23 cellular contexts compared by ENCODE assay signal in genomic region chr9:131769361-131769760, GRCh38. TPM values are rescaled to one million over a fixed set of nuclear protein-coding genes. Genes with fewer than 3 reads are reported as not detected.
A peak's percentile ranks its signal among the peaks of the same experiment; 100 is the strongest.
DNase-seq lines count a peak whose midpoint lies in the region; ATAC-seq and TF ChIP-seq lines count a peak whose summit lies in the region.
"Had no signal": no experiment of that assay in that cellular context is flagged by ENCODE, and none has a peak within 500 bp of the region (broad histone marks: within the 10 kb centered on the region; RNA-seq: fewer than 3 reads in every experiment).

No MANE protein-coding gene starts in this region.

- WGBS in trophoblast cell (ENCODE audit: extremely low coverage, insufficient coverage, insufficient read length) = no CpG with 5 or more reads among the region's 3 CpGs

- no peak overlapping the region for H3K4ac ChIP-seq in trophoblast cell (ENCODE audit: low read depth, low read length)

- no peak overlapping the region for H2AK5ac ChIP-seq in trophoblast cell (ENCODE audit: low read length)

- H3K9ac ChIP-seq in PC-3 (ENCODE audit: low read length) (no peak overlapping the region), trophoblast cell (ENCODE audit: low read length) (no peak overlapping the region)
- H3K9ac ChIP-seq: SK-N-SH had no signal

- H3K4me1 ChIP-seq in right atrium auricular region = no peaks in the 10 kb centered on the region
- H3K4me1 ChIP-seq in PC-3 (ENCODE audit: insufficient read depth, low read length) = no peaks in the 10 kb centered on the region
- H3K4me1 ChIP-seq in trophoblast cell (ENCODE audit: control insufficient read depth in 1 of 2, insufficient read depth in 2 of 2, low read length in 2 of 2) = peaks cover 0 to 2% of the 10 kb centered on the region in 2 experiments
- no peaks in the 10 kb centered on the region for H3K4me1 ChIP-seq in CD4-positive, alpha-beta memory T cell (ENCODE audit: insufficient read depth, low read length)

- peaks cover 8 to 17% of the 10 kb centered on the region in 2 donors for H3K27me3 Mint-ChIP-seq in CD4-positive, alpha-beta memory T cell

- POLR2A ChIA-PET in PC-3 (lab: Charles Lee; ENCODE audit: unreplicated experiment) = no interaction called here
- POLR2A ChIA-PET in CD4-positive, alpha-beta memory T cell (lab: Charles Lee; ENCODE audit: partially characterized antibody) = no interaction called here

- H3K4me3 ChIP-seq in right atrium auricular region = no peak overlapping the region
- H3K4me3 ChIP-seq in PC-3 (ENCODE audit: low read length) = no peak overlapping the region
- no peak overlapping the region for H3K4me3 ChIP-seq in epithelial cell of esophagus (ENCODE audit: low read length)
- no peak overlapping the region for H3K4me3 ChIP-seq in trophoblast cell (ENCODE audit: low read depth, low read length)
- no peak overlapping the region for H3K4me3 ChIP-seq in CD4-positive, alpha-beta memory T cell (ENCODE audit: low read length in 2 of 2)
- H3K4me3 ChIP-seq: GM23338 had no signal

- H3K18ac ChIP-seq in trophoblast cell (ENCODE audit: low read length) = no peak overlapping the region

- H3K9me3 ChIP-seq in right atrium auricular region (no peaks in the 10 kb centered on the region), PC-3 (ENCODE audit: low read length) (no peaks in the 10 kb centered on the region), trophoblast cell (ENCODE audit: insufficient read depth, low read depth, low read length) (no peaks in the 10 kb centered on the region)
- no peaks in the 10 kb centered on the region for H3K9me3 ChIP-seq in CD4-positive, alpha-beta memory T cell (ENCODE audit: control insufficient read depth in 1 of 2, low read length in 2 of 2)
- H3K9me3 ChIP-seq: SK-N-SH had no signal

- no peaks in the 10 kb centered on the region for H3F3A ChIP-seq in PC-3 (ENCODE audit: low read length, unreplicated experiment)

- H3K9me2 ChIP-seq in PC-3 (replicated peaks; ENCODE audit: low read length) = no peaks in the 10 kb centered on the region
- H3K9me2 ChIP-seq: SK-N-SH had no signal

- H3K27me3 ChIP-seq in right atrium auricular region (no peaks in the 10 kb centered on the region), PC-3 (ENCODE audit: low read length) (0 out of 2 replicates have a peak, but pooled peaks cover 9% of the 10 kb centered on the region), trophoblast cell (ENCODE audit: insufficient read depth, low read length) (no peaks in the 10 kb centered on the region)
- H3K27me3 ChIP-seq in CD4-positive, alpha-beta memory T cell (ENCODE audit: insufficient read depth, low read length) = no peaks in the 10 kb centered on the region

- CTCF ChIA-PET in PC-3 (lab: Charles Lee) = no interaction called here
- CTCF ChIA-PET in CD4-positive, alpha-beta memory T cell (lab: Charles Lee; ENCODE audit: partially characterized antibody) = no interaction called here

- no peak overlapping the region for H2BK12ac ChIP-seq in trophoblast cell (ENCODE audit: low read length)

- no peaks in the 10 kb centered on the region for H4K20me1 ChIP-seq in PC-3 (ENCODE audit: low read length)

- H3K79me2 ChIP-seq in PC-3 (ENCODE audit: low read length) (no peaks in the 10 kb centered on the region), trophoblast cell (ENCODE audit: control insufficient read depth, insufficient read depth, low read length, poor library complexity) (no peaks in the 10 kb centered on the region)

- H2BK5ac ChIP-seq in trophoblast cell (ENCODE audit: low read depth, low read length, poor library complexity) = no peak overlapping the region

- H4K91ac ChIP-seq in trophoblast cell (ENCODE audit: low read depth, low read length) = no peak overlapping the region

- no peak overlapping the region for H3K4me3 Mint-ChIP-seq in CD4-positive, alpha-beta memory T cell
- H3K4me3 Mint-ChIP-seq: CD8-positive, alpha-beta memory T cell; GM23338; IgD-negative memory B cell had no signal

- no peaks in the 10 kb centered on the region for H3K36me3 Mint-ChIP-seq in CD4-positive, alpha-beta memory T cell
- H3K36me3 Mint-ChIP-seq: CD8-positive, alpha-beta memory T cell; IgD-negative memory B cell had no signal

- H3K79me1 ChIP-seq in trophoblast cell (ENCODE audit: low read length) = no peaks in the 10 kb centered on the region

- H3K27ac ChIP-seq in right atrium auricular region = no peak overlapping the region
- no peak overlapping the region for H3K27ac ChIP-seq in PC-3 (ENCODE audit: low read length)
- H3K27ac ChIP-seq in trophoblast cell (ENCODE audit: low read depth, low read length) = no peak overlapping the region
- no peak overlapping the region for H3K27ac ChIP-seq in CD4-positive, alpha-beta memory T cell (ENCODE audit: low read depth, low read length)

- no TSS peak for BruUV-seq in PC-3 (replicated peaks; lab: Mats Ljungman, UMichigan)

- H3K36me3 ChIP-seq in right atrium auricular region = no peaks in the 10 kb centered on the region
- no peaks in the 10 kb centered on the region for H3K36me3 ChIP-seq in PC-3 (ENCODE audit: low read depth, low read length)
- H3K36me3 ChIP-seq in trophoblast cell (ENCODE audit: control insufficient read depth in 1 of 2, insufficient read depth in 2 of 2, low read length in 2 of 2) = no peaks in the 10 kb centered on the region
- H3K36me3 ChIP-seq in CD4-positive, alpha-beta memory T cell (ENCODE audit: insufficient read depth, low read length) = no peaks in the 10 kb centered on the region

- H2BK120ac ChIP-seq in trophoblast cell (ENCODE audit: insufficient read depth, low read length, poor library complexity) = no peak overlapping the region

- no peak overlapping the region for H4K12ac ChIP-seq in trophoblast cell (ENCODE audit: low read depth, low read length)

- no peak overlapping the region for H3K14ac ChIP-seq in trophoblast cell (ENCODE audit: low read length)

- ATAC-seq in Right ventricle myocardium inferior (no peak), PC-3 (no peak), HG02571 (IDR thresholded peaks at IDR 0.05; ENCODE audit: unreplicated experiment) (no peak)
- ATAC-seq: GM23338 had no signal

- intact Hi-C loops in Right ventricle myocardium inferior (cut with DNase I) (no loop called here), PC-3 (cut with micrococcal nuclease) (no loop called here)
- intact Hi-C loops in CD4-positive, alpha-beta memory T cell (cut with micrococcal nuclease) = no loop called here

- no peak overlapping the region for H3K23ac ChIP-seq in trophoblast cell (ENCODE audit: low read length)

- no peaks in the 10 kb centered on the region for H3K4me1 Mint-ChIP-seq in CD4-positive, alpha-beta memory T cell
- H3K4me1 Mint-ChIP-seq: CD8-positive, alpha-beta memory T cell; GM23338; IgD-negative memory B cell had no signal

- peak; percentile 16 for DNase-seq in Right ventricle myocardium inferior (ENCODE audit: missing footprints)
- no peak for DNase-seq in right atrium auricular region (ENCODE audit: low spot score)
- peak; percentile 56 for DNase-seq in PC-3
- peak; percentile 48 for DNase-seq in epithelial cell of esophagus (ENCODE audit: low read depth)
- DNase-seq in trophoblast cell = peak; percentile 46 to 79
- DNase-seq in CD4-positive, alpha-beta memory T cell = no peak
- DNase-seq in kidney glomerular epithelial cell (lab: John Stamatoyannopoulos, UW) = no peak
- DNase-seq: 8988T; AML-193; C1 segment of cervical spinal cord; CD8-positive, alpha-beta memory T cell; HCEC 1CT; MV-4-11; NCI-H1105 treated with DMSO at 0.1 percent for 48 hours; NCI-H2029 treated with DMSO at 0.1 percent for 48 hours; NCI-H446; NCI-H526; OCI-M1; SIG-M5; SK-N-SH had no signal

- H2AFZ ChIP-seq in PC-3 (ENCODE audit: low read length) (no peak overlapping the region), trophoblast cell (ENCODE audit: insufficient read depth, low read length, poor library complexity) (no peak overlapping the region)
- H2AFZ ChIP-seq: GM23338 had no signal

- TF ChIP-seq CTCF in right atrium auricular region (IDR thresholded peaks at IDR 0.05) (no peak), PC-3 (conservative IDR thresholded peaks at IDR 0.05; ENCODE audit: low read depth, low read length) (no peak), epithelial cell of esophagus (IDR thresholded peaks at IDR 0.05; ENCODE audit: insufficient read depth, low read depth, low read length, missing control alignments) (no peak)

- H3K4me2 ChIP-seq in PC-3 (ENCODE audit: low read length) (no peak overlapping the region), trophoblast cell (ENCODE audit: low read length) (no peak overlapping the region)
- H3K4me2 ChIP-seq: GM23338, SK-N-SH had no signal

- H3K27ac Mint-ChIP-seq in CD4-positive, alpha-beta memory T cell = no peak overlapping the region
- H3K27ac Mint-ChIP-seq: GM23338, IgD-negative memory B cell had no signal

- H3K9me3 Mint-ChIP-seq in CD4-positive, alpha-beta memory T cell = no peaks in the 10 kb centered on the region
- H3K9me3 Mint-ChIP-seq: CD8-positive, alpha-beta memory T cell; GM23338; IgD-negative memory B cell had no signal

- H4K8ac ChIP-seq in trophoblast cell (ENCODE audit: low read depth, low read length) = no peak overlapping the region

RNA-seq across cellular contexts. Expression of gene RAPGEF1, which starts 29.5 kb away (rescaled TPM):
- total RNA-seq in Right ventricle myocardium inferior (125 TPM), right atrium auricular region (10 to 100 TPM; 59.5 to 65.1 TPM), PC-3 (2014; rRNA removed) (25.2 and 38.0 TPM in 2 replicates)
- 77.7 and 79.5 TPM in 2 replicates for polyA plus RNA-seq in trophoblast cell (2013)
- 100 to 1,000 TPM; 129 to 149 TPM for total RNA-seq in CD4-positive, alpha-beta memory T cell
- polyA plus RNA-seq in CD4-positive, alpha-beta memory T cell = 10 to 100 TPM in 1 of 2 donors, 1 to 10 TPM in 1; 1.5 to 23.0 TPM

Comparison
In these comparisons a context has a peak if more than half of its experiments do, and no peak if none do; other contexts are left out.
1. DNase-seq: peak in Right ventricle myocardium inferior (single experiment), PC-3 (single experiment), epithelial cell of esophagus (single experiment) and trophoblast cell (2 of 2); none in right atrium auricular region (single experiment), CD4-positive, alpha-beta memory T cell (0 of 5) and kidney glomerular epithelial cell (single experiment).